ENCODE assay signal across 27 cellular contexts in the genomic region with DNA sequence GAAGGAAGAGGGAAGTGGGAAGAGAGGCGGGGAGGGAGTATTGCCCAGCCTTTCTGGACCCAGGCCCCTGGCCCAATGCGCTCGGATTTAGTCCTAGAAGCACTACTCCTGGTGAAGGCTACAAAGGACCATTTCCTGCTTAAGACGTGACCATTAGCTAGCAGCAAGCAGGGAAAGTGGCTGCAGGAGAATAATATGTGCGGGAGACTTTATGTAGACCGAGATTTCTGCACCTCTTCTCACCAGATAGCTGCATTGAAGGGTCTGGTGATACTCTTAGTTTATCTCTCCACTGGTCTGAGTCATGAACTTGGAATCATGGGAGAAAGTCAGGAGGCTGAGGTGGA. TPM values are rescaled to one million over a fixed set of nuclear protein-coding genes. Genes with fewer than 3 reads are reported as not detected.
DNase-seq lines count a peak whose midpoint lies in the region; ATAC-seq, FAIRE-seq and TF ChIP-seq lines count a peak whose summit lies in the region.
"Had no signal": no experiment of that assay in that cellular context is flagged by ENCODE, and none has a peak within 500 bp of the region (broad histone marks: within the 10 kb centered on the region; RNA-seq: fewer than 3 reads in every experiment).

No MANE protein-coding gene starts in this region.

- no peak overlapping the region for H4K8ac ChIP-seq in neuronal stem cell (ENCODE audit: low read depth, low read length)

- H4K20me1 ChIP-seq in astrocyte (ENCODE audit: insufficient read depth, low read length) = peaks cover 3% of the 10 kb centered on the region

- peak overlapping the region; percentile 93 for H2BK15ac ChIP-seq in neuronal stem cell (ENCODE audit: low read length)

- H3K4me3 Mint-ChIP-seq in astrocyte (ENCODE audit: unreplicated experiment) = no peak overlapping the region
- H3K4me3 Mint-ChIP-seq: activated T-cell treated with anti-CD3 and anti-CD28 coated beads, Interleukin-2, amount 50 U/mL, for 24 hours; natural killer cell had no signal

- H3K27me3 Mint-ChIP-seq in astrocyte (ENCODE audit: low read depth, unreplicated experiment) = peaks cover 71% of the 10 kb centered on the region

- H3K9ac ChIP-seq in astrocyte (ENCODE audit: low read length) (no peak overlapping the region), iPS-20b (ENCODE audit: low read depth, low read length) (no peak overlapping the region), neuronal stem cell (ENCODE audit: low read depth, low read length, poor library complexity) (no peak overlapping the region)

- H3K79me2 ChIP-seq in astrocyte (ENCODE audit: insufficient read depth, low read length) = peaks cover 7% of the 10 kb centered on the region

- H3K9me3 Mint-ChIP-seq in astrocyte (ENCODE audit: unreplicated experiment) = peaks cover 6% of the 10 kb centered on the region
- H3K9me3 Mint-ChIP-seq: activated T-cell treated with anti-CD3 and anti-CD28 coated beads, Interleukin-2, amount 50 U/mL, for 24 hours; natural killer cell; T-cell had no signal

- no peak overlapping the region for H3K4ac ChIP-seq in neuronal stem cell (ENCODE audit: low read length)

- no peak overlapping the region for H3K23ac ChIP-seq in neuronal stem cell (ENCODE audit: low read depth, low read length, poor library complexity)

- no peak overlapping the region for H4K91ac ChIP-seq in neuronal stem cell (ENCODE audit: low read depth, low read length, poor library complexity)

- H2BK12ac ChIP-seq in neuronal stem cell (ENCODE audit: low read length) = no peak overlapping the region

- H3K4me2 ChIP-seq in astrocyte (ENCODE audit: low read length) = peak overlapping the region; percentile 72
- no peak overlapping the region for H3K4me2 ChIP-seq in neuronal stem cell (ENCODE audit: insufficient read depth, low read length, poor library complexity, severe bottlenecking)

- H2AFZ ChIP-seq in astrocyte (ENCODE audit: low read depth, low read length) (no peak overlapping the region), neuronal stem cell (ENCODE audit: low read length) (peak overlapping the region; percentile 95)

- no peak overlapping the region for H2BK5ac ChIP-seq in neuronal stem cell (ENCODE audit: low read length)

- peak overlapping the region; percentile 81 for H2BK120ac ChIP-seq in neuronal stem cell (ENCODE audit: low read depth, low read length)

- no peak overlapping the region for H3K4me3 ChIP-seq in astrocyte (ENCODE audit: insufficient read depth, low read depth, low read length)
- peak overlapping the region; percentile 40; the same call in 1 of the 2 replicates for H3K4me3 ChIP-seq in iPS-20b (ENCODE audit: low read length)
- peak overlapping the region in 1 of 2 donors; percentile 37 for H3K4me3 ChIP-seq in neuronal stem cell (ENCODE audit: low read length in 2 of 2)
- H3K4me3 ChIP-seq: prostate gland had no signal

- FAIRE-seq in GM19239 (lab: Jason Lieb, UNC) (no peak), astrocyte (lab: Jason Lieb, UNC) (no peak)
- FAIRE-seq: G401.6, GM18507 had no signal

- peaks cover 11% of the 10 kb centered on the region for H3K79me1 ChIP-seq in neuronal stem cell (ENCODE audit: low read depth, low read length)

- no peak overlapping the region for H3K14ac ChIP-seq in neuronal stem cell (ENCODE audit: low read length)

- TF ChIP-seq CTCF in astrocyte (IDR thresholded peaks at IDR 0.05; ENCODE audit: insufficient read depth, low read depth, low read length) = no peak

- H3K36me3 Mint-ChIP-seq in astrocyte (ENCODE audit: low read depth, unreplicated experiment) = peaks cover 3% of the 10 kb centered on the region
- H3K36me3 Mint-ChIP-seq: T-cell had no signal

- peak overlapping the region; percentile 98 for H3K18ac ChIP-seq in neuronal stem cell (ENCODE audit: low read length)

- H3K27me3 ChIP-seq in astrocyte (ENCODE audit: insufficient read depth, low read length) = peaks cover 79% of the 10 kb centered on the region
- peaks cover 99% of the 10 kb centered on the region for H3K27me3 ChIP-seq in iPS-20b (ENCODE audit: insufficient read depth, low read length)
- H3K27me3 ChIP-seq in neuronal stem cell (ENCODE audit: control insufficient read depth in 3 of 3, insufficient read depth in 3 of 3, low read depth in 1 of 3, low read length in 3 of 3) = peaks cover 13 to 97% (median 75%) of the 10 kb centered on the region in 3 experiments

- DNase-seq in GM19239 (ENCODE audit: insufficient read length, low spot score) (peak; percentile 12), astrocyte (ENCODE audit: low read depth) (no peak), neuronal stem cell (ENCODE audit: low spot score) (no peak), NCI-H510A (lab: John Stamatoyannopoulos, UW) (no peak), NCI-H1930 (lab: John Stamatoyannopoulos, UW) (no peak), COR-L47 (lab: John Stamatoyannopoulos, UW) (no peak)
- DNase-seq: activated CD4-positive, alpha-beta T cell treated with anti-CD3 and anti-CD28 coated beads for 1 hour; activated naive CD4-positive, alpha-beta T cell treated with anti-CD3 and anti-CD28 coated beads, Interleukin-2, amount 50 U/mL, for 16 hours; activated T-cell treated with anti-CD3 and anti-CD28 coated beads, Interleukin-2, amount 50 U/mL, for 24 hours; aorta; DMS 273 treated with DMSO at 0.1 percent for 48 hours; natural killer cell; NCI-H187 treated with DMSO at 0.1 percent for 48 hours; NCI-H2227 treated with DMSO at 0.1 percent for 48 hours; OCI-M1; stimulated activated CD4-positive, alpha-beta T cell treated with anti-CD3 and anti-CD28 coated beads, Interleukin-1b, Interleukin-23, amount 100 ng/mL, for 48 hours; T-cell had no signal

- peak overlapping the region; percentile 41 for H3K27ac Mint-ChIP-seq in astrocyte (ENCODE audit: unreplicated experiment)
- H3K27ac Mint-ChIP-seq: activated T-cell treated with anti-CD3 and anti-CD28 coated beads, Interleukin-2, amount 50 U/mL, for 24 hours; natural killer cell had no signal

- no peak for ATAC-seq in HG02763 (IDR thresholded peaks at IDR 0.05; ENCODE audit: unreplicated experiment)
- ATAC-seq: HCT116, natural killer cell, Right ventricle myocardium inferior, T-cell had no signal

- H3K36me3 ChIP-seq in astrocyte (ENCODE audit: insufficient read depth, low read length) = no peaks in the 10 kb centered on the region
- no peaks in the 10 kb centered on the region for H3K36me3 ChIP-seq in iPS-20b (ENCODE audit: insufficient read depth, low read depth, low read length)
- H3K36me3 ChIP-seq in neuronal stem cell (replicated peaks in 1 of 2; ENCODE audit: control insufficient read depth in 2 of 2, insufficient read depth in 2 of 2, low read length in 2 of 2) = peaks cover 0 to 2% of the 10 kb centered on the region in 2 donors
- H3K36me3 ChIP-seq: prostate gland had no signal

- H3K4me1 ChIP-seq in astrocyte (ENCODE audit: insufficient read depth, low read length) = peaks cover 23% of the 10 kb centered on the region
- peaks cover 27% of the 10 kb centered on the region; the same call in 1 of the 2 replicates for H3K4me1 ChIP-seq in iPS-20b (ENCODE audit: insufficient read depth, low read length)
- H3K4me1 ChIP-seq in neuronal stem cell (ENCODE audit: control insufficient read depth in 2 of 2, insufficient read depth in 1 of 2, low read depth in 1 of 2, low read length in 2 of 2) = peaks cover 6 to 41% of the 10 kb centered on the region in 2 donors
- H3K4me1 ChIP-seq: foreskin keratinocyte, prostate gland had no signal

- peak overlapping the region; percentile 66 for H2AK5ac ChIP-seq in neuronal stem cell (ENCODE audit: low read depth, low read length)

- WGBS in neuronal stem cell (ENCODE audit: extremely low coverage in 2 of 2, insufficient read length in 2 of 2, insufficient replicate concordance in 1 of 2), 2 donors = no CpG with 5 or more reads among the region's 6 CpGs

- H3K27ac ChIP-seq in astrocyte (ENCODE audit: low read depth, low read length) = peak overlapping the region; percentile 26
- H3K27ac ChIP-seq in iPS-20b (ENCODE audit: low read length) = no peak overlapping the region
- no peak overlapping the region for H3K27ac ChIP-seq in neuronal stem cell (replicated peaks; ENCODE audit: low read length)
- H3K27ac ChIP-seq: foreskin keratinocyte, prostate gland had no signal

- H3K9me3 ChIP-seq in astrocyte (ENCODE audit: insufficient read depth, low read depth, low read length) (no peaks in the 10 kb centered on the region), iPS-20b (ENCODE audit: insufficient read depth, low read depth, low read length) (peaks cover 6% of the 10 kb centered on the region; the same call in 1 of the 2 replicates), neuronal stem cell (replicated peaks in 1 of 2; ENCODE audit: control insufficient read depth in 2 of 2, insufficient read depth in 1 of 2, low read depth in 1 of 2, low read length in 2 of 2) (peaks cover 0 to 16% of the 10 kb centered on the region in 2 donors)
- H3K9me3 ChIP-seq: prostate gland had no signal

- H3K4me1 Mint-ChIP-seq in astrocyte (ENCODE audit: low read depth, unreplicated experiment) = peaks cover 8% of the 10 kb centered on the region

RNA-seq across cellular contexts. Expression of gene VAX1, which starts 3.1 kb away (rescaled TPM):
- 0.34 and 0.62 TPM in 2 replicates for total RNA-seq in astrocyte
- 8.1 TPM for polyA plus RNA-seq in neuronal stem cell (2013, experiment 1 of 2)
- polyA plus RNA-seq in neuronal stem cell (2013, experiment 2 of 2) = 8.3 TPM
- total RNA-seq: aorta, mesenteric fat pad, natural killer cell, prostate gland, Right ventricle myocardium inferior, T-cell had no signal
- polyA plus RNA-seq: AG04450, aorta had no signal
